31 cellular contexts compared by ENCODE assay signal in the genomic region with DNA sequence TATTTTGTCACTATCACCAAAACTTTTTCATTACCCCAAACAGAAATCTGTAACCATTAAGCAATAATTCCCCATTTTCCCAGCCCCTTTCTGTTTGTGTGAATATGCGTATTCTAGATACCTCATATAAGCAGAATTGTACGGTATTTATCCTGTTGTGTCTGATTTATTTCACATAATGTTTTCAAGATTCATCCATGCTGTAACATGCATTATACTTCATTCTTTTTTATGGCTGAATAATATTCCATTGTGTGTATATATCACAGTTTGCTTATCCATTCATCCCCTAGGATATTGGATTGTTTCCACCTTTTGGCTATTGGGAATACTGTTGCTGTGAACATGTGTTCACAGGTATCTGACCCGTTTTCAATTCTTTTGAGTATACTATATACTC. TPM values are rescaled to one million over a fixed set of nuclear protein-coding genes. Genes with fewer than 3 reads are reported as not detected.
DNase-seq lines count a peak whose midpoint lies in the region; ATAC-seq, FAIRE-seq and TF ChIP-seq lines count a peak whose summit lies in the region.
"Had no signal": no experiment of that assay in that cellular context is flagged by ENCODE, and none has a peak within 500 bp of the region (broad histone marks: within the 10 kb centered on the region; RNA-seq: fewer than 3 reads in every experiment).

No MANE protein-coding gene starts in this region.

- H3K36me3 ChIP-seq in HEK293 (ENCODE audit: control insufficient read depth in 2 of 2, insufficient read depth in 1 of 2, low read length in 2 of 2) (no peaks in the 10 kb centered on the region), K562 (ENCODE audit: control insufficient read depth, insufficient read depth, low read length) (no peaks in the 10 kb centered on the region), esophagus squamous epithelium (no peaks in the 10 kb centered on the region)
- H3K36me3 ChIP-seq: BE2C; BLaER1; BLaER1 treated with 17β-estradiol and CSF1 and Interleukin-3, amounts not matched to agents 10 nM and 100 nM had no signal

- peaks cover 6% of the 10 kb centered on the region; the same call in 1 of the 2 replicates for H4K20me1 ChIP-seq in K562 (replicated peaks; ENCODE audit: control insufficient read depth, insufficient read depth, low read length)
- H4K20me1 ChIP-seq: BLaER1; BLaER1 treated with 17β-estradiol and CSF1 and Interleukin-3, amounts not matched to agents 10 nM and 100 nM had no signal

- TF ChIP-seq EP300 in K562 (IDR thresholded peaks at IDR 0.05; ENCODE audit: low read length), result no peak

- in situ Hi-C loops in K562 (cut with MboI), result no loop called here

- H3K79me2 ChIP-seq in K562 (ENCODE audit: control insufficient read depth, insufficient read depth, low read length), result no peaks in the 10 kb centered on the region; the same call in 2 of the 3 replicates

- no peaks in the 10 kb centered on the region for H3K9me1 ChIP-seq in K562 (ENCODE audit: control insufficient read depth, insufficient read depth, low read length)

- H2AFZ ChIP-seq in K562 (ENCODE audit: low read depth, low read length), result no peak overlapping the region

- DNase-seq in K562 (ENCODE audit: extremely low read depth in 1 of 4, low spot score in 3 of 4), result no peak
- DNase-seq in NCI-H748 treated with DMSO at 0.1 percent for 48 hours (lab: John Stamatoyannopoulos, UW), result no peak
- no peak for DNase-seq in activated naive CD4-positive, alpha-beta T cell treated with anti-CD3 and anti-CD28 coated beads, Interleukin-2, amount 50 U/mL, for 16 hours
- DNase-seq in esophagus squamous epithelium (lab: John Stamatoyannopoulos, UW), result no peak
- DNase-seq: 8988T; ACHN; AML-193; BE2C; C1 segment of cervical spinal cord; Caco-2; Calu3; CD4-positive, alpha-beta memory T cell; CD4-positive, alpha-beta T cell; CD4-positive, CD25-positive, alpha-beta regulatory T cell; CD8-positive, alpha-beta memory T cell; CD8-positive, alpha-beta T cell; COR-L47; DMS 273 treated with DMSO at 0.1 percent for 48 hours; DMS153; DMS53; DMS79; DMS79 treated with DMSO at 0.1 percent for 48 hours; DND-41; EL had no signal

- POLR2A ChIA-PET in HEK293 (lab: Yijun Ruan, JAX) (no interaction called here), K562 (lab: Yijun Ruan, JAX) (no interaction called here)

- CTCF ChIA-PET in HEK293 (lab: Yijun Ruan, JAX), result no interaction called here
- CTCF ChIA-PET in K562 (lab: Yijun Ruan, JAX; ENCODE audit: low intra/inter-chr PET ratio), result no interaction called here

- TF ChIP-seq CTCF in HEK293 (tag by site-specific recombination; IDR thresholded peaks at IDR 0.05) (no peak), K562 (IDR thresholded peaks at IDR 0.05 in 2 of 3, conservative IDR thresholded peaks at IDR 0.05 in 1 of 3; ENCODE audit: insufficient read depth in 2 of 3, low read depth in 1 of 3, low read length in 3 of 3) (no peak), esophagus squamous epithelium (IDR thresholded peaks at IDR 0.05) (no peak)

- H3K4me3 ChIP-seq in HEK293 (ENCODE audit: low read depth, low read length), result no peak overlapping the region
- H3K4me3 ChIP-seq in K562, result no peak overlapping the region
- H3K4me3 ChIP-seq in esophagus squamous epithelium, result no peak overlapping the region
- H3K4me3 ChIP-seq: A549; BLaER1; BLaER1 treated with 17β-estradiol and CSF1 and Interleukin-3, amounts not matched to agents 10 nM and 100 nM had no signal

- H3K9me3 ChIP-seq in HEK293 (ENCODE audit: control insufficient read depth, insufficient read depth, low read depth, low read length), result no peaks in the 10 kb centered on the region
- no peaks in the 10 kb centered on the region for H3K9me3 ChIP-seq in K562 (replicated peaks; ENCODE audit: control insufficient read depth, insufficient read depth, low read depth, low read length)
- H3K9me3 ChIP-seq in esophagus squamous epithelium, result no peaks in the 10 kb centered on the region
- H3K9me3 ChIP-seq: A549, BE2C, Caco-2 had no signal

- BruUV-seq in K562 (replicated peaks; lab: Mats Ljungman, UMichigan), result no TSS peak

- no peak overlapping the region for H3K4me2 ChIP-seq in K562 (ENCODE audit: insufficient read depth, low read length)
- H3K4me2 ChIP-seq: A549; BLaER1; BLaER1 treated with 17β-estradiol and CSF1 and Interleukin-3, amounts not matched to agents 10 nM and 100 nM had no signal

- peak; percentile 32 for FAIRE-seq in A204.1 (lab: Jason Lieb, UNC)
- no peak for FAIRE-seq in K562 (lab: Jason Lieb, UNC)
- FAIRE-seq: A549 had no signal

- H3K27me3 ChIP-seq in K562 (ENCODE audit: control insufficient read depth in 2 of 2, insufficient read depth in 2 of 2, low read length in 2 of 2) (no peaks in the 10 kb centered on the region), esophagus squamous epithelium (no peaks in the 10 kb centered on the region)
- H3K27me3 ChIP-seq: BE2C; BLaER1; BLaER1 treated with 17β-estradiol and CSF1 and Interleukin-3, amounts not matched to agents 10 nM and 100 nM had no signal

- no peak for ATAC-seq in K562
- ATAC-seq: A549; CD8-positive, alpha-beta T cell had no signal

- H3K4me1 ChIP-seq in HEK293 (ENCODE audit: control insufficient read depth, insufficient read depth, low read length) (peaks cover 4% of the 10 kb centered on the region; the same call in 1 of the 2 replicates), K562 (replicated peaks in 1 of 2; ENCODE audit: control insufficient read depth in 2 of 2, insufficient read depth in 2 of 2, low read length in 2 of 2) (no peaks in the 10 kb centered on the region), esophagus squamous epithelium (peaks cover 0 to 16% (median 7%) of the 10 kb centered on the region in 3 donors)
- H3K4me1 ChIP-seq: A549; BE2C; BLaER1; BLaER1 treated with 17β-estradiol and CSF1 and Interleukin-3, amounts not matched to agents 10 nM and 100 nM had no signal

- TF ChIP-seq POLR2A in K562 (conservative IDR thresholded peaks at IDR 0.05) (no peak), esophagus squamous epithelium (IDR thresholded peaks at IDR 0.05) (no peak)

- TF ChIP-seq RAD21 in K562 (CRISPR knock-in tag; conservative IDR thresholded peaks at IDR 0.05 in 1 of 2, IDR thresholded peaks at IDR 0.05 in 1 of 2), result no peak

- intact Hi-C loops in K562 (cut with micrococcal nuclease), result no loop called here
- intact Hi-C loops in esophagus squamous epithelium (cut with DNase I), result no loop called here

- 50% methylated on average over 3 of the region's 3 CpGs for WGBS in K562 (ENCODE audit: insufficient coverage, low coverage, missing lambda C conversion rate)
- WGBS in esophagus squamous epithelium, 2 donors, result 84 to 90% methylated on average over 3 of the region's 3 CpGs

- no peak overlapping the region for H3K9ac ChIP-seq in K562 (ENCODE audit: insufficient read depth in 1 of 2, low read depth in 2 of 2, low read length in 2 of 2)
- H3K9ac ChIP-seq: BLaER1; BLaER1 treated with 17β-estradiol and CSF1 and Interleukin-3, amounts not matched to agents 10 nM and 100 nM had no signal

- H3K27ac ChIP-seq in HEK293 (ENCODE audit: extremely low read depth, low read depth, low read length), result no peak overlapping the region
- no peak overlapping the region for H3K27ac ChIP-seq in K562 (ENCODE audit: extremely low read depth, low read depth, low read length)
- H3K27ac ChIP-seq in esophagus squamous epithelium, result no peak overlapping the region
- H3K27ac ChIP-seq: 22Rv1; A549; BLaER1; BLaER1 treated with 17β-estradiol and CSF1 and Interleukin-3, amounts not matched to agents 10 nM and 100 nM; C4-2B had no signal

TF ChIP-seq in HEK293, 187 proteins besides CTCF, POLR2A, EP300 and RAD21 (continues in another document):
- peak; percentile 93 for TF ChIP-seq ZNF146 (tag by site-specific recombination; IDR thresholded peaks at IDR 0.05)
- TF ChIP-seq ZNF639 (tag by site-specific recombination; IDR thresholded peaks at IDR 0.05), result no peak

TF ChIP-seq in K562, 482 proteins besides CTCF, POLR2A, EP300 and RAD21:
- TF ChIP-seq NFE2L1 (tag; IDR thresholded peaks at IDR 0.05; ENCODE audit: borderline replicate concordance, low read depth) (no peak), ZNF146 (CRISPR knock-in tag; IDR thresholded peaks at IDR 0.05; ENCODE audit: unreplicated experiment) (peak; percentile 6)

RNA-seq across cellular contexts. Expression of gene GALNT11, which starts 26.5 kb away (rescaled TPM):
- total RNA-seq in K562 (2011; cell fraction: chromatin; rRNA removed; ENCODE audit: low replicate concordance), result 71.2 and 136 TPM in 2 replicates
- 40.0 and 46.1 TPM in 2 replicates for total RNA-seq in K562 (2011; cell fraction: nucleolus; rRNA removed)
- total RNA-seq in K562 (2011; cell fraction: nucleoplasm; rRNA removed), result 82.1 and 111 TPM in 2 replicates
- 30.0 and 30.7 TPM in 2 replicates for total RNA-seq in K562 (2014; rRNA removed)
- total RNA-seq in K562 (2014; rRNA removed; fragmentation: Illumina TruSeq; extraction: Trizol), result 33.3 and 36.5 TPM in 2 replicates
- 35.4 and 36.5 TPM in 2 replicates for total RNA-seq in K562 (2015; rRNA removed; fragmentation: Illumina TruSeq; extraction: Trizol)
- total RNA-seq in K562 (2021), result 27.9 and 28.1 TPM in 2 replicates
- polyA plus RNA-seq in K562 (2011; rRNA removed), result 37.3 and 59.5 TPM in 2 replicates
- polyA plus RNA-seq in K562 (2011; cell fraction: cytosol; rRNA removed), result 25.0 and 30.5 TPM in 2 replicates
- polyA plus RNA-seq in K562 (2011; cell fraction: nucleus; rRNA removed), result 29.8 and 29.9 TPM in 2 replicates
- polyA plus RNA-seq in K562 (2012), result 26.6 and 33.6 TPM in 2 replicates
- 31.4 and 44.8 TPM in 2 replicates for polyA plus RNA-seq in K562 (2014; fragmentation: Illumina TruSeq; extraction: Trizol)
- 10 to 100 TPM in 1 of 2 experiments, 1 to 10 TPM in 1; 8.2 to 11.1 TPM for polyA plus RNA-seq in K562 (2014; fragmentation: Nextera tagmentation; extraction: Ambion mirVana)
- polyA plus RNA-seq in K562 (2014; rRNA removed), result 35.5 and 37.9 TPM in 2 replicates
- 36.9 and 43.0 TPM in 2 replicates for polyA minus RNA-seq in K562 (2011; rRNA and poly(A)+ RNA removed)
- polyA minus RNA-seq in K562 (2011; cell fraction: cytosol; rRNA and poly(A)+ RNA removed), result 17.2 and 19.9 TPM in 2 replicates
- polyA minus RNA-seq in K562 (2011; cell fraction: nucleus; rRNA and poly(A)+ RNA removed), result 16.4 and 20.3 TPM in 2 replicates
- total RNA-seq in esophagus squamous epithelium, result 10 to 100 TPM; 26.9 to 53.3 (median 33.6) TPM
